15 cellular contexts compared by ENCODE assay signal in genomic region chr1:59028052-59028451, GRCh38.
DNase-seq lines count a peak whose midpoint lies in the region; ATAC-seq and TF ChIP-seq lines count a peak whose summit lies in the region.
"Had no signal": no experiment of that assay in that cellular context is flagged by ENCODE, and none has a peak within 500 bp of the region (broad histone marks: within the 10 kb centered on the region; RNA-seq: fewer than 3 reads in every experiment).

No MANE protein-coding gene starts in this region.

- H3K4me1 Mint-ChIP-seq in GM23338, result no peaks in the 10 kb centered on the region; the same call in 2 of the 3 replicates
- peaks cover 10 to 28% of the 10 kb centered on the region in 2 donors for H3K4me1 Mint-ChIP-seq in stimulated activated naive B cell treated with anti-CD40 and anti-IgM and Interleukin-4, amounts not matched to agents 10 μg/mL and 1 μg/mL and 100 μg/mL, for 72 hours

- CTCF ChIA-PET in SK-N-SH (lab: Yijun Ruan, JAX), result no interaction called here

- H3K79me2 ChIP-seq in SK-N-SH (ENCODE audit: insufficient read depth) (peaks cover 16% of the 10 kb centered on the region; the same call in 1 of the 2 replicates), hepatocyte (no peaks in the 10 kb centered on the region), GM23338 (replicated peaks; ENCODE audit: insufficient read depth) (no peaks in the 10 kb centered on the region)

- H4K20me1 ChIP-seq in SK-N-SH (ENCODE audit: insufficient read depth) (no peaks in the 10 kb centered on the region), hepatocyte (ENCODE audit: insufficient read depth, poor library complexity, severe bottlenecking) (no peaks in the 10 kb centered on the region), GM23338 (replicated peaks; ENCODE audit: insufficient read depth) (no peaks in the 10 kb centered on the region)

- H2AFZ ChIP-seq in SK-N-SH (ENCODE audit: low read depth) (no peak overlapping the region), hepatocyte (no peak overlapping the region), GM23338 (no peak overlapping the region)

- DNase-seq in SK-N-SH (no peak), hepatocyte (ENCODE audit: low spot score) (peak; percentile 41), mucosa of descending colon (peak in 1 of 3 donors; percentile 54), transverse colon (peak; percentile 30), GM23338 (ENCODE audit: low spot score) (no peak), esophagus squamous epithelium (lab: John Stamatoyannopoulos, UW) (no peak)
- no peak for DNase-seq in stimulated activated naive B cell treated with anti-CD40 and anti-IgM and Interleukin-4, amounts not matched to agents 10 μg/mL and 1 μg/mL and 100 μg/mL, for 72 hours
- DNase-seq: CD8-positive, alpha-beta T cell; DND-41; GF-D8 had no signal

- H3F3A ChIP-seq in SK-N-SH (replicated peaks; ENCODE audit: insufficient read depth), result peaks cover 42% of the 10 kb centered on the region
- H3F3A ChIP-seq in GM23338 (replicated peaks; ENCODE audit: low read depth), result no peaks in the 10 kb centered on the region

- ATAC-seq in SK-N-SH treated with all-trans-retinoic acid at 6 μM for 48 hours, result no peak
- peak; percentile 80 for ATAC-seq in mucosa of descending colon
- no peak for ATAC-seq in GM23338
- ATAC-seq in stimulated activated naive B cell treated with anti-CD40 and anti-IgM and Interleukin-4, amounts not matched to agents 10 μg/mL and 1 μg/mL and 100 μg/mL, for 72 hours (replicated peaks), result no peak
- ATAC-seq: CD8-positive, alpha-beta T cell; HCT116 had no signal

- peak overlapping the region in 1 of 2 experiments; percentile 99; a peak in 1 of 4 replicates for H3K27ac ChIP-seq in SK-N-SH (ENCODE audit: low read depth in 2 of 2, low read length in 1 of 2)
- peak overlapping the region; percentile 90 for H3K27ac ChIP-seq in hepatocyte
- H3K27ac ChIP-seq in transverse colon, result no peak overlapping the region
- no peak overlapping the region for H3K27ac ChIP-seq in GM23338 (ENCODE audit: low read depth)
- H3K27ac ChIP-seq in esophagus squamous epithelium, result no peak overlapping the region
- H3K27ac ChIP-seq: 22Rv1 had no signal

- POLR2A ChIA-PET in SK-N-SH (lab: Yijun Ruan, JAX), result no interaction called here

- H3K36me3 ChIP-seq in SK-N-SH (replicated peaks in 1 of 2; ENCODE audit: control insufficient read depth in 1 of 2, insufficient read depth in 2 of 2, low read length in 1 of 2) (no peaks in the 10 kb centered on the region), hepatocyte (replicated peaks; ENCODE audit: insufficient read depth, low read depth) (no peaks in the 10 kb centered on the region), mucosa of descending colon (ENCODE audit: low read depth) (no peaks in the 10 kb centered on the region), transverse colon (no peaks in the 10 kb centered on the region), GM23338 (ENCODE audit: insufficient read depth) (no peaks in the 10 kb centered on the region), esophagus squamous epithelium (no peaks in the 10 kb centered on the region)

- H3K9me3 ChIP-seq in SK-N-SH, result no peaks in the 10 kb centered on the region
- no peaks in the 10 kb centered on the region for H3K9me3 ChIP-seq in hepatocyte (ENCODE audit: low read depth)
- H3K9me3 ChIP-seq in mucosa of descending colon, result no peaks in the 10 kb centered on the region
- H3K9me3 ChIP-seq in transverse colon, result no peaks in the 10 kb centered on the region
- H3K9me3 ChIP-seq in esophagus squamous epithelium, result no peaks in the 10 kb centered on the region
- H3K9me3 ChIP-seq: Caco-2 had no signal

- H3K27me3 Mint-ChIP-seq in GM23338 (ENCODE audit: insufficient read depth, low read depth, poor library complexity), result no peaks in the 10 kb centered on the region
- no peaks in the 10 kb centered on the region for H3K27me3 Mint-ChIP-seq in stimulated activated naive B cell treated with anti-CD40 and anti-IgM and Interleukin-4, amounts not matched to agents 10 μg/mL and 1 μg/mL and 100 μg/mL, for 72 hours

- no peak for TF ChIP-seq RAD21 in SK-N-SH (IDR thresholded peaks at IDR 0.05; ENCODE audit: low read length)

- in situ Hi-C loops in transverse colon (cut with MboI; ENCODE audit: low pct_ligation_motif_present in 1 of 4, low pct_unique_long_range_greater_than_20kb in 1 of 4, low sequenced_read_pairs in 3 of 4), result no loop called here

- H3K4me3 ChIP-seq in SK-N-SH (ENCODE audit: low read depth in 2 of 2, low read length in 1 of 2) (no peak overlapping the region), hepatocyte (no peak overlapping the region), mucosa of descending colon (no peak overlapping the region), transverse colon (no peak overlapping the region), GM23338 (no peak overlapping the region), esophagus squamous epithelium (no peak overlapping the region)

- H3K9ac ChIP-seq in SK-N-SH, result no peak overlapping the region

- H3K4me1 ChIP-seq in SK-N-SH (ENCODE audit: control insufficient read depth in 1 of 2, insufficient read depth in 2 of 2, low read depth in 1 of 2, low read length in 1 of 2) (peaks cover 0 to 40% of the 10 kb centered on the region in 2 experiments; a peak in 3 of 4 replicates), hepatocyte (ENCODE audit: insufficient read depth) (peaks cover 23% of the 10 kb centered on the region), mucosa of descending colon (ENCODE audit: low read depth) (peaks cover 4% of the 10 kb centered on the region), transverse colon (peaks cover 0 to 11% (median 5%) of the 10 kb centered on the region in 4 donors), GM23338 (ENCODE audit: insufficient read depth) (no peaks in the 10 kb centered on the region), esophagus squamous epithelium (peaks cover 0 to 11% (median 0%) of the 10 kb centered on the region in 3 donors)

- TF ChIP-seq EP300 in SK-N-SH (IDR thresholded peaks at IDR 0.05; ENCODE audit: borderline replicate concordance in 1 of 2, low read depth in 1 of 2, low read length in 1 of 2) (no peak), transverse colon (IDR thresholded peaks at IDR 0.05; ENCODE audit: low read depth) (no peak)

- no peak overlapping the region for H3K4me3 Mint-ChIP-seq in GM23338
- H3K4me3 Mint-ChIP-seq in stimulated activated naive B cell treated with anti-CD40 and anti-IgM and Interleukin-4, amounts not matched to agents 10 μg/mL and 1 μg/mL and 100 μg/mL, for 72 hours, result no peak overlapping the region
- H3K4me3 Mint-ChIP-seq: CD14-positive monocyte; CD8-positive, alpha-beta T cell had no signal

- peak overlapping the region; percentile 54; the same call in 1 of the 2 replicates for H3K4me2 ChIP-seq in SK-N-SH
- no peak overlapping the region for H3K4me2 ChIP-seq in hepatocyte
- no peak overlapping the region for H3K4me2 ChIP-seq in GM23338

- H3K27ac Mint-ChIP-seq in GM23338, result no peak overlapping the region
- no peak overlapping the region for H3K27ac Mint-ChIP-seq in stimulated activated naive B cell treated with anti-CD40 and anti-IgM and Interleukin-4, amounts not matched to agents 10 μg/mL and 1 μg/mL and 100 μg/mL, for 72 hours
- H3K27ac Mint-ChIP-seq: CD14-positive monocyte; CD8-positive, alpha-beta T cell had no signal

- TF ChIP-seq CTCF in SK-N-SH (IDR thresholded peaks at IDR 0.05) (no peak), hepatocyte (IDR thresholded peaks at IDR 0.05; ENCODE audit: poor library complexity) (no peak), mucosa of descending colon (IDR thresholded peaks at IDR 0.05) (no peak), transverse colon (IDR thresholded peaks at IDR 0.05) (no peak), GM23338 (conservative IDR thresholded peaks at IDR 0.05; ENCODE audit: low read depth in 2 of 2) (no peak), esophagus squamous epithelium (IDR thresholded peaks at IDR 0.05) (no peak)

- TF ChIP-seq POLR2A in transverse colon (IDR thresholded peaks at IDR 0.05) (no peak), esophagus squamous epithelium (IDR thresholded peaks at IDR 0.05) (no peak)

- H3K9me2 ChIP-seq in SK-N-SH, result no peaks in the 10 kb centered on the region
- H3K9me2 ChIP-seq in hepatocyte (replicated peaks; ENCODE audit: insufficient read depth), result no peaks in the 10 kb centered on the region
- H3K9me2 ChIP-seq in GM23338 (ENCODE audit: insufficient read depth), result peaks cover 9% of the 10 kb centered on the region; the same call in 1 of the 2 replicates

- WGBS in SK-N-SH (ENCODE audit: low lambda C conversion rate), result 98% methylated on average over 3 of the region's 3 CpGs
- 90% methylated on average over 3 of the region's 3 CpGs for WGBS in hepatocyte (ENCODE audit: low lambda C conversion rate, missing lambda C conversion rate)
- WGBS in transverse colon (ENCODE audit: low coverage in 1 of 2), 2 donors, result 65 to 85% methylated on average over 3 of the region's 3 CpGs
- WGBS in esophagus squamous epithelium, 2 donors, result 93 to 95% methylated on average over 3 of the region's 3 CpGs

- H3K36me3 Mint-ChIP-seq in GM23338 (ENCODE audit: low read depth), result no peaks in the 10 kb centered on the region
- H3K36me3 Mint-ChIP-seq in stimulated activated naive B cell treated with anti-CD40 and anti-IgM and Interleukin-4, amounts not matched to agents 10 μg/mL and 1 μg/mL and 100 μg/mL, for 72 hours, result peaks cover 10 to 16% of the 10 kb centered on the region in 2 donors
- H3K36me3 Mint-ChIP-seq: CD14-positive monocyte; CD8-positive, alpha-beta T cell had no signal

- no peaks in the 10 kb centered on the region for H3K9me3 Mint-ChIP-seq in GM23338
- peaks cover 0 to 2% of the 10 kb centered on the region in 2 donors for H3K9me3 Mint-ChIP-seq in stimulated activated naive B cell treated with anti-CD40 and anti-IgM and Interleukin-4, amounts not matched to agents 10 μg/mL and 1 μg/mL and 100 μg/mL, for 72 hours
- H3K9me3 Mint-ChIP-seq: CD8-positive, alpha-beta T cell had no signal

- no peaks in the 10 kb centered on the region for H3K27me3 ChIP-seq in SK-N-SH (ENCODE audit: insufficient read depth)
- no peaks in the 10 kb centered on the region for H3K27me3 ChIP-seq in hepatocyte
- H3K27me3 ChIP-seq in transverse colon, result no peaks in the 10 kb centered on the region
- no peaks in the 10 kb centered on the region for H3K27me3 ChIP-seq in GM23338 (ENCODE audit: insufficient read depth)
- no peaks in the 10 kb centered on the region for H3K27me3 ChIP-seq in esophagus squamous epithelium

- intact Hi-C loops in mucosa of descending colon (cut with DNase I, micrococcal nuclease), result no loop called here
- intact Hi-C loops in transverse colon (cut with DNase I; ENCODE audit: low total_unique reads), result no loop called here
- intact Hi-C loops in esophagus squamous epithelium (cut with DNase I), result no loop called here

TF ChIP-seq in SK-N-SH treated with all-trans-retinoic acid at 6 μM for 48 hours, 23 proteins besides CTCF, POLR2A, EP300 and RAD21 (continues in another document):
- TF ChIP-seq ZNF565 (CRISPR knock-in tag; conservative IDR thresholded peaks at IDR 0.05; ENCODE audit: low read depth), result no peak

Comparison
In these comparisons a context has a peak if more than half of its experiments do, and no peak if none do; other contexts are left out.
1. DNase-seq: peak in hepatocyte (single experiment) and transverse colon (single experiment); none in SK-N-SH (single experiment), GM23338 (single experiment), stimulated activated naive B cell treated with anti-CD40 and anti-IgM and Interleukin-4, amounts not matched to agents 10 μg/mL and 1 μg/mL and 100 μg/mL, for 72 hours (single experiment) and esophagus squamous epithelium (single experiment).